ENCODE assay signal across 1 cellular context in the genomic region with DNA sequence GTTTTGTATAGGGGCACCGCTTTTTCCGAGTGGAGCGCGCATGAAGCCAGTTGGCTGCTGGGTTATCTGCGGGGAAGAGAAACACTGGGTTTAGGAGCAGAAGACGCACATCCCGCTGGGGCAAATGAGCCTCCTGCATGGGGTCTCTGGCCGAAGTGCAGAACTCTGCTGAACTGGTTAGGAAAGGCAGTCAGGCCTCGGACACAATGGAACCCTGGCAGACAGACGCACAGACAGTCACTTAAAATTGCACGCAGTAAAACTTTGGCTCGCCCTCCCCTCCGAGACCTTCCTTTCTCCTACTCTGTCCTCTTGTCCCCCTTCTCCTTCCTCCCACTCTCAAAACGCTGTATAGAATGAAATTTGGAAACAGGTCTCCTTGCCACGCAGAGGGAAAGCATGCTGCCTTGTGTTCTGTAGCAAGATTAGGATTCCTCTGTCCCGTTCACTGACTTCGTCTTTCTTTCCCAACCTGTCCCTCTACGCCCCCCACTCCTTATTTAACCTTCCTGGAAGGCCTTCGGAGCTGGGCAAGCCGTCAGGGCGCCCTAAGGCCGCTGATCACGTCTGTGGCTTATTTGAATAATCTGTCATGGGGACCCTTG.
TF ChIP-seq lines count a peak whose summit lies in the region.

No MANE protein-coding gene starts in this region.

TF ChIP-seq in HepG2, 621 proteins besides CTCF, POLR2A, EP300 and RAD21:
- TF ChIP-seq NFKB2 (CRISPR knock-in tag; IDR thresholded peaks at IDR 0.05; ENCODE audit: borderline replicate concordance): peak; percentile 21; the same call in 1 of the 2 replicates
- TF ChIP-seq FLYWCH1 (CRISPR knock-in tag; IDR thresholded peaks at IDR 0.05): no peak
